In genomic region chr18:79337620-79338019, GRCh38 we compare ENCODE assay signal across 23 cellular contexts.
"Had no signal": no experiment of that assay in that cellular context is flagged by ENCODE, and none has a peak within 500 bp of the region (broad histone marks: within the 10 kb centered on the region; RNA-seq: fewer than 3 reads in every experiment).

No MANE protein-coding gene starts in this region.

- H3K4me2 ChIP-seq: hepatocyte had no signal

- H3K27me3 ChIP-seq: dorsolateral prefrontal cortex, esophagus muscularis mucosa, foreskin keratinocyte, gastroesophageal sphincter, heart left ventricle, hepatocyte, left lung had no signal

- DNase-seq: dermis blood vessel endothelial cell; dorsolateral prefrontal cortex; effector CD4-positive, alpha-beta T cell; effector memory CD4-positive, alpha-beta T cell; foreskin keratinocyte; heart left ventricle; hypothalamus; immature natural killer cell; left cardiac atrium; left lung; left ventricle myocardium superior; lower lobe of right lung; mesenchymal stem cell; mucosa of descending colon had no signal

- H2AFZ ChIP-seq: hepatocyte had no signal

- H3K4me1 Mint-ChIP-seq: mesothelial cell of epicardium had no signal

- ATAC-seq: foreskin keratinocyte, gastroesophageal sphincter, left cardiac atrium, left lung, left ventricle myocardium superior, lower lobe of right lung had no signal

- H3K9me3 ChIP-seq: esophagus muscularis mucosa, gastroesophageal sphincter, heart left ventricle, lower lobe of right lung, mucosa of descending colon had no signal

- H3K27ac Mint-ChIP-seq: immature natural killer cell, mesothelial cell of epicardium had no signal

- H3K4me3 ChIP-seq: coronary artery, dorsolateral prefrontal cortex, esophagus muscularis mucosa, gastroesophageal sphincter, heart left ventricle, hepatocyte, left lung, lower lobe of right lung, mucosa of descending colon had no signal

- H3K9me3 Mint-ChIP-seq: immature natural killer cell, mesothelial cell of epicardium had no signal

- H3K4me3 Mint-ChIP-seq: immature natural killer cell, mesothelial cell of epicardium had no signal

- H3K4me1 ChIP-seq: esophagus muscularis mucosa, foreskin keratinocyte, gastroesophageal sphincter, left lung, lower lobe of right lung had no signal

- H3K27ac ChIP-seq: coronary artery, dorsolateral prefrontal cortex, esophagus muscularis mucosa, foreskin keratinocyte, gastroesophageal sphincter, heart left ventricle, hepatocyte, left lung, lower lobe of right lung had no signal

- FAIRE-seq: colon, endothelial cell of umbilical vein, frontal cortex, keratinocyte had no signal
